35 cellular contexts compared by ENCODE assay signal in genomic region chr10:27683226-27683625, GRCh38.
"Had no signal": no experiment of that assay in that cellular context is flagged by ENCODE, and none has a peak within 500 bp of the region (broad histone marks: within the 10 kb centered on the region; RNA-seq: fewer than 3 reads in every experiment).

No MANE protein-coding gene starts in this region.

- H3K9ac ChIP-seq: KMS-11 had no signal

- H3K27me3 ChIP-seq: MG63 had no signal

- H3K9me3 ChIP-seq: MG63 had no signal

- DNase-seq: Karpas-422, Kasumi-1, KBM-7, KG1, MG63, MM.1S, MV-4-11, NCI-H1048, NCI-H1092, NCI-H1092 treated with DMSO at 0.1 percent for 48 hours, NCI-H1105, NCI-H1105 treated with DMSO at 0.1 percent for 48 hours, NCI-H1417, NCI-H1417 treated with DMSO at 0.1 percent for 48 hours, NCI-H1436, NCI-H1436 treated with DMSO at 0.1 percent for 48 hours, NCI-H146, NCI-H1694, NCI-H1694 treated with DMSO at 0.1 percent for 48 hours, NCI-H187, NCI-H187 treated with DMSO at 0.1 percent for 48 hours, NCI-H1930, NCI-H2029, NCI-H2029 treated with DMSO at 0.1 percent for 48 hours, NCI-H2081, NCI-H2081 treated with DMSO at 0.1 percent for 48 hours, NCI-H2107, NCI-H2171, NCI-H2171 treated with DMSO at 0.1 percent for 48 hours, NCI-H2227 treated with DMSO at 0.1 percent for 48 hours, NCI-H345, NCI-H446, NCI-H446 treated with DMSO at 0.1 percent for 48 hours, NCI-H510A had no signal

- H3K4me3 ChIP-seq: MG63 had no signal

- H3K27ac ChIP-seq: KMS-11 had no signal

- H3K4me2 ChIP-seq: KMS-11 had no signal
